In the genomic region with DNA sequence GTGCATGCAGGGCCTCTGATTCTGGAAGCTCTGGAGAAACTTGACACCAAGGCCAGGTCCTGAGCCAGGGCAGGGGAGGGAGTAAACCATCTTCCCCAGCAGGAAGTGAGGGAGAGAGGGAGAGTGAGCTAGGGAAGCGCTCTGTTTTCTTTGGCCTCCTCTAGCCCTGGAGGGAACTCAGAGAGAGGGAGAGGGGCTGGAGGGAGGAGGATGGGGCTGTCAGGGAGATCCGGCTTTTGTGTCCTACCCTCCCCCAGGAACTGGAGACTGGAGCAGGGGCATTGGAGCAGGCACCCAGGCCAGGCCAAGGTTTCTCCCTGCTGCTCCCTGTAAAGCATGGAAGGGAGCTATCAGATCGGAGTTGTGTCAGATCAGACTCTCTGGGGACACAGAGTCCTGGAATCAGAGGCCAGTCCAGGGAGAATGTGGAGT, we compare ENCODE assay signal across 10 cellular contexts. TPM values are rescaled to one million over a fixed set of nuclear protein-coding genes. Genes with fewer than 3 reads are reported as not detected.
DNase-seq lines count a peak whose midpoint lies in the region; ATAC-seq and TF ChIP-seq lines count a peak whose summit lies in the region.
"Had no signal": no experiment of that assay in that cellular context is flagged by ENCODE, and none has a peak within 500 bp of the region (broad histone marks: within the 10 kb centered on the region; RNA-seq: fewer than 3 reads in every experiment).

No MANE protein-coding gene starts in this region.

- H3K36me3 ChIP-seq in right lobe of liver (no peaks in the 10 kb centered on the region), thymus (ENCODE audit: control insufficient read depth, insufficient read depth) (no peaks in the 10 kb centered on the region)

- TF ChIP-seq POLR2A in right lobe of liver (IDR thresholded peaks at IDR 0.05): no peak

- DNase-seq in DMS 273 (lab: John Stamatoyannopoulos, UW; ENCODE audit: unreplicated experiment): peak; percentile 53
- no peak for DNase-seq in DMS 273 treated with DMSO at 0.1 percent for 48 hours (lab: John Stamatoyannopoulos, UW)
- peak; percentile 44 for DNase-seq in dermis blood vessel endothelial cell
- DNase-seq in right lobe of liver: no peak
- no peak for DNase-seq in NCI-H748 treated with DMSO at 0.1 percent for 48 hours (lab: John Stamatoyannopoulos, UW)
- DNase-seq in UCSD-AML1 (lab: John Stamatoyannopoulos, UW; ENCODE audit: unreplicated experiment): no peak
- no peak for DNase-seq in stimulated activated CD4-positive, alpha-beta T cell treated with anti-CD3 and anti-CD28 coated beads, Interleukin-12 subunit alpha, Interleukin-12 subunit beta, amount 100 ng/mL, for 4 hours

- H3K27me3 ChIP-seq in right lobe of liver (no peaks in the 10 kb centered on the region), thymus (ENCODE audit: control insufficient read depth, insufficient read depth) (no peaks in the 10 kb centered on the region)

- no peak for TF ChIP-seq CTCF in right lobe of liver (IDR thresholded peaks at IDR 0.05)

- intact Hi-C loops in right lobe of liver (cut with DNase I): no loop called here

- peak; percentile 26 to 53 (median 34) for ATAC-seq in right lobe of liver
- ATAC-seq: K562 had no signal

- H3K27ac ChIP-seq in right lobe of liver: no peak overlapping the region
- peak overlapping the region; percentile 25 for H3K27ac ChIP-seq in thymus (ENCODE audit: low read depth)
- H3K27ac ChIP-seq: 22Rv1 had no signal

- H3K4me1 ChIP-seq in right lobe of liver (no peaks in the 10 kb centered on the region), thymus (ENCODE audit: control insufficient read depth, insufficient read depth, low read length) (no peaks in the 10 kb centered on the region)

- whole genome bisulfite sequencing in right lobe of liver (ENCODE audit: insufficient coverage, low coverage, low lambda C conversion rate, missing lambda C conversion rate): 21% methylated on average over 2 of the region's 3 CpGs
- 96% methylated on average over 3 of the region's 3 CpGs for WGBS in thymus

- H3K4me3 ChIP-seq in right lobe of liver: no peak overlapping the region
- H3K4me3 ChIP-seq in thymus (ENCODE audit: low read length): no peak overlapping the region
- H3K4me3 ChIP-seq: K562 had no signal

- H3K9me3 ChIP-seq in right lobe of liver: no peaks in the 10 kb centered on the region
- H3K9me3 ChIP-seq in thymus (ENCODE audit: control insufficient read depth): no peaks in the 10 kb centered on the region

RNA-seq across cellular contexts. Expression of a gene that starts 22.7 kb away (rescaled TPM):
- total RNA-seq in dermis blood vessel endothelial cell (2.0 and 2.6 TPM in 2 replicates), right lobe of liver (10 to 100 TPM in 4 of 6 experiments, 1 to 10 TPM in 2; 8.2 to 20.9 (median 12.3) TPM)
- 25.1 TPM for polyA plus RNA-seq in thymus

Comparison
In these comparisons a context has a peak if more than half of its experiments do, and no peak if none do; other contexts are left out.
1. DNase-seq: peak in DMS 273 (single experiment) and dermis blood vessel endothelial cell (single experiment); none in DMS 273 treated with DMSO at 0.1 percent for 48 hours (single experiment), right lobe of liver (0 of 3), NCI-H748 treated with DMSO at 0.1 percent for 48 hours (single experiment), UCSD-AML1 (single experiment) and stimulated activated CD4-positive, alpha-beta T cell treated with anti-CD3 and anti-CD28 coated beads, Interleukin-12 subunit alpha, Interleukin-12 subunit beta, amount 100 ng/mL, for 4 hours (single experiment).